Comparison of ENCODE assay signal across 1 cellular context in the genomic region with DNA sequence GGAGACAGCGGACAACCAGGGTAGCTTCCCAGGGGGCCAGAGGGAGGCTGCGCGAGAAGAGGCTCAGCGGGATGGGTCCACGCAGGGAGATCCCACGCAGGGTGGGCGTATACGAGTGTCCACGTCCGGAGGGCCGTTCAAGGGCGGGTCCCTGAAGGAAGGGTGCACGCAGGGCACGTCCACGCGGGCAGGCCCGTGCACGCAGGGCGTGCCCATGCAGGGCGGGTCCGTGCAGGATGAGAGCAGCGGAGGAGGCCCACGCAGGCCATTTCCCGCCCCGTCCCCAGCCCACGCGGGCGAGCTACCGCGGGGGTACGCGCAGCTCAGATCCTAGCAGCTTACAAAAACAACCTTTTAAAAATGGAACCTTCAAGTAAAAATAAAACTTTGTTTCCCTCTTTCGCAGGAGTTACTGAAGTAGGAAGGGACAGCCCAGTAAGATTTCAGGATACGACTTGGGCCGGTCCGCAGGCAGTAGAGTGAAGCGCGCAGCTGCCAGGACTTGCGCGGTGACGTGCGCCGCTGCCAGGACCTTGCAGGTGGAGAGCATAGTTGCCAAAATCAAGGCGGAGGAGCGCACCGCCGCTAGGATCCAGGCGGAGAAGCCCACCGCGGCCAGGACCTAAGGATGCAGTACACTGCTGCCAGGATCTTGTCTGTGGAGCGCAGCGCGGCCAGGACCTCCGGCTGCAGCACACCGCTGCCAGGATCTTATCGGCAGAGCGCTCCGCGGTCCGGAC.
TF ChIP-seq lines count a peak whose summit lies in the region.

No MANE protein-coding gene starts in this region.

TF ChIP-seq in HEK293, 187 proteins besides CTCF, POLR2A, EP300 and RAD21 (continued from another document):
- TF ChIP-seq ELK4 (IDR thresholded peaks at IDR 0.05; ENCODE audit: borderline replicate concordance, low read depth, low read length) = no peak
- no peak for TF ChIP-seq ZNF416 (tag by site-specific recombination; IDR thresholded peaks at IDR 0.05)
- no peak for TF ChIP-seq ZNF202 (tag by site-specific recombination; IDR thresholded peaks at IDR 0.05; ENCODE audit: borderline replicate concordance)
- peak; percentile 64 for TF ChIP-seq ZNF843 (tag by site-specific recombination; IDR thresholded peaks at IDR 0.05)
- no peak; the same call in 1 of the 2 replicates for TF ChIP-seq OSR2 (tag by site-specific recombination; IDR thresholded peaks at IDR 0.05)
- TF ChIP-seq GLI4 (tag by site-specific recombination; IDR thresholded peaks at IDR 0.05) = peak; percentile 70
- no peak for TF ChIP-seq HOXD13 (CRISPR knock-in tag; IDR thresholded peaks at IDR 0.05; ENCODE audit: borderline replicate concordance)
- no peak; the same call in 1 of the 2 replicates for TF ChIP-seq ZNF157 (tag by site-specific recombination; IDR thresholded peaks at IDR 0.05)
- TF ChIP-seq ZSCAN16 (tag by site-specific recombination; IDR thresholded peaks at IDR 0.05) = peak; percentile 39; the same call in 1 of the 2 replicates
- TF ChIP-seq ZBTB8A (tag by site-specific recombination; IDR thresholded peaks at IDR 0.05) = peak; percentile 76
- peak; percentile 70 for TF ChIP-seq ZBTB20 (tag by site-specific recombination; IDR thresholded peaks at IDR 0.05)
- no peak for TF ChIP-seq ZNF621 (tag by site-specific recombination; IDR thresholded peaks at IDR 0.05)
- peak; percentile 100 for TF ChIP-seq GLIS2 (tag by site-specific recombination; IDR thresholded peaks at IDR 0.05)
- no peak for TF ChIP-seq ZNF211 (tag by site-specific recombination; IDR thresholded peaks at IDR 0.05; ENCODE audit: low read depth)
- peak; percentile 83; the same call in 1 of the 2 replicates for TF ChIP-seq ZNF660 (tag by site-specific recombination; IDR thresholded peaks at IDR 0.05)
- peak; percentile 24; the same call in 1 of the 2 replicates for TF ChIP-seq ZNF623 (tag by site-specific recombination; IDR thresholded peaks at IDR 0.05)
- TF ChIP-seq ZNF274 (IDR thresholded peaks at IDR 0.05; ENCODE audit: low read length) = no peak
- no peak for TF ChIP-seq ZNF274 (tag by site-specific recombination; IDR thresholded peaks at IDR 0.05; ENCODE audit: borderline replicate concordance)
- TF ChIP-seq ZNF221 (tag by site-specific recombination; IDR thresholded peaks at IDR 0.05; ENCODE audit: borderline replicate concordance) = 0 out of 2 replicates have a peak, but pooled peaks have one; percentile 17
- TF ChIP-seq ZNF626 (tag by site-specific recombination; IDR thresholded peaks at IDR 0.05) = no peak; the same call in 1 of the 2 replicates
- peak; percentile 99 for TF ChIP-seq ZNF2 (tag by site-specific recombination; IDR thresholded peaks at IDR 0.05)
- TF ChIP-seq GLI2 (tag by site-specific recombination; IDR thresholded peaks at IDR 0.05; ENCODE audit: borderline replicate concordance, low read depth) = no peak
- TF ChIP-seq ZNF121 (tag by site-specific recombination; IDR thresholded peaks at IDR 0.05) = peak; percentile 100
- no peak for TF ChIP-seq ZNF521 (tag by site-specific recombination; IDR thresholded peaks at IDR 0.05)
- peak; percentile 98 for TF ChIP-seq KLF1 (tag by site-specific recombination; IDR thresholded peaks at IDR 0.05)
- TF ChIP-seq SP2 (tag by site-specific recombination; IDR thresholded peaks at IDR 0.05) = peak; percentile 93
- 0 out of 2 replicates have a peak, but pooled peaks have one; percentile 28 for TF ChIP-seq PRDM1 (tag by site-specific recombination; IDR thresholded peaks at IDR 0.05)
- peak; percentile 88 for TF ChIP-seq KLF16 (tag by site-specific recombination; IDR thresholded peaks at IDR 0.05)
- peak; percentile 8 for TF ChIP-seq YY1 (tag by site-specific recombination; IDR thresholded peaks at IDR 0.05)
TF ChIP-seq in HEK293: peak in this region for 98.
